19 cellular contexts compared by ENCODE assay signal in genomic region chr14:55105991-55106390, GRCh38. TPM values are rescaled to one million over a fixed set of nuclear protein-coding genes. Genes with fewer than 3 reads are reported as not detected.
DNase-seq lines count a peak whose midpoint lies in the region; ATAC-seq, FAIRE-seq and TF ChIP-seq lines count a peak whose summit lies in the region.
"Had no signal": no experiment of that assay in that cellular context is flagged by ENCODE, and none has a peak within 500 bp of the region (broad histone marks: within the 10 kb centered on the region; RNA-seq: fewer than 3 reads in every experiment).

No MANE protein-coding gene starts in this region.

- H3K4me2 ChIP-seq in SK-N-SH = no peak overlapping the region
- H3K4me2 ChIP-seq: A549 had no signal

- DNase-seq in heart left ventricle (no peak), right cardiac atrium (no peak), coronary artery (ENCODE audit: low spot score) (no peak), sigmoid colon (no peak), vagina (ENCODE audit: extremely low spot score in 2 of 2) (no peak), SK-N-SH (no peak), D721Med (ENCODE audit: insufficient read length, low spot score) (no peak)
- no peak for DNase-seq in activated CD4-positive, alpha-beta T cell treated with anti-CD3 and anti-CD28 coated beads, Interleukin-2, amount 50 U/mL, for 48 hours
- DNase-seq: activated CD4-positive, alpha-beta T cell treated with anti-CD3 and anti-CD28 coated beads, Interleukin-2, amount 10 ng/mL, durations not matched to agents 24 days and 14 days; activated T-cell treated with anti-CD3 and anti-CD28 coated beads for 4 hours; CD4-positive, alpha-beta T cell; effector memory CD8-positive, alpha-beta T cell; kidney glomerular epithelial cell; NCI-H1436; occipital lobe; small intestine had no signal

- POLR2A ChIA-PET in SK-N-SH (lab: Yijun Ruan, JAX) = no interaction called here

- CTCF ChIA-PET in SK-N-SH (lab: Yijun Ruan, JAX) = no interaction called here

- 70 to 77% (median 75%) methylated on average over 7 of the region's 7 CpGs for WGBS in heart left ventricle, 4 donors
- 72% methylated on average over 7 of the region's 7 CpGs for WGBS in right cardiac atrium
- 86 to 92% methylated on average over 7 of the region's 7 CpGs for WGBS in sigmoid colon, 2 donors
- WGBS in SK-N-SH (ENCODE audit: low lambda C conversion rate) = 97% methylated on average over 7 of the region's 7 CpGs

- peaks cover 21 to 80% (median 61%) of the 10 kb centered on the region in 12 donors for H3K4me1 ChIP-seq in heart left ventricle
- H3K4me1 ChIP-seq in right cardiac atrium (ENCODE audit: control insufficient read depth, insufficient read depth, low read length) = peaks cover 29% of the 10 kb centered on the region
- H3K4me1 ChIP-seq in sigmoid colon = peaks cover 0 to 56% (median 49%) of the 10 kb centered on the region in 4 donors
- H3K4me1 ChIP-seq in vagina = peaks cover 79% of the 10 kb centered on the region
- H3K4me1 ChIP-seq in SK-N-SH (ENCODE audit: control insufficient read depth in 1 of 2, insufficient read depth in 2 of 2, low read depth in 1 of 2, low read length in 1 of 2) = peaks cover 18 to 33% of the 10 kb centered on the region in 2 experiments

- no peak overlapping the region for H3K4me3 ChIP-seq in heart left ventricle
- no peak overlapping the region for H3K4me3 ChIP-seq in right cardiac atrium (ENCODE audit: low read length)
- no peak overlapping the region for H3K4me3 ChIP-seq in coronary artery
- H3K4me3 ChIP-seq in sigmoid colon = no peak overlapping the region
- no peak overlapping the region for H3K4me3 ChIP-seq in vagina
- H3K4me3 ChIP-seq in SK-N-SH (ENCODE audit: low read depth in 2 of 2, low read length in 1 of 2) = no peak overlapping the region
- H3K4me3 ChIP-seq: A549, cardiac muscle cell, thoracic aorta had no signal

- intact Hi-C loops in heart left ventricle (cut with DNase I) = no loop called here
- intact Hi-C loops in right cardiac atrium (cut with DNase I) = no loop called here
- intact Hi-C loops in sigmoid colon (cut with DNase I) = no loop called here
- intact Hi-C loops in vagina (cut with DNase I) = no loop called here

- no peak overlapping the region for H2AFZ ChIP-seq in SK-N-SH (ENCODE audit: low read depth)

- H3K9me3 ChIP-seq in heart left ventricle (peaks cover 0 to 6% (median 0%) of the 10 kb centered on the region in 12 donors), right cardiac atrium (ENCODE audit: control insufficient read depth, low read length) (no peaks in the 10 kb centered on the region), sigmoid colon (no peaks in the 10 kb centered on the region), vagina (no peaks in the 10 kb centered on the region), SK-N-SH (no peaks in the 10 kb centered on the region)
- H3K9me3 ChIP-seq: thoracic aorta had no signal

- TF ChIP-seq POLR2A in heart left ventricle (IDR thresholded peaks at IDR 0.05) (no peak), sigmoid colon (IDR thresholded peaks at IDR 0.05) (no peak), vagina (IDR thresholded peaks at IDR 0.05) (no peak)

- TF ChIP-seq RAD21 in SK-N-SH (IDR thresholded peaks at IDR 0.05; ENCODE audit: low read length) = no peak

- H3K27me3 ChIP-seq in heart left ventricle (no peaks in the 10 kb centered on the region), right cardiac atrium (ENCODE audit: control insufficient read depth, insufficient read depth) (no peaks in the 10 kb centered on the region), sigmoid colon (no peaks in the 10 kb centered on the region), vagina (no peaks in the 10 kb centered on the region), SK-N-SH (ENCODE audit: insufficient read depth) (no peaks in the 10 kb centered on the region)
- H3K27me3 ChIP-seq: cardiac muscle cell had no signal

- H3K36me3 ChIP-seq in heart left ventricle (no peaks in the 10 kb centered on the region), sigmoid colon (no peaks in the 10 kb centered on the region), vagina (no peaks in the 10 kb centered on the region), SK-N-SH (replicated peaks in 1 of 2; ENCODE audit: control insufficient read depth in 1 of 2, insufficient read depth in 2 of 2, low read length in 1 of 2) (no peaks in the 10 kb centered on the region)
- H3K36me3 ChIP-seq: cardiac muscle cell, thoracic aorta had no signal

- H3K27ac ChIP-seq in heart left ventricle = peak overlapping the region in 8 of 12 donors; percentile 0 to 96 (median 68)
- H3K27ac ChIP-seq in right cardiac atrium (ENCODE audit: low read length) = no peak overlapping the region
- peak overlapping the region; percentile 6 to 28 for H3K27ac ChIP-seq in coronary artery
- H3K27ac ChIP-seq in sigmoid colon = peak overlapping the region; percentile 24 to 93 (median 90)
- peak overlapping the region; percentile 98 for H3K27ac ChIP-seq in vagina
- H3K27ac ChIP-seq in SK-N-SH (ENCODE audit: low read depth in 2 of 2, low read length in 1 of 2) = no peak overlapping the region
- H3K27ac ChIP-seq: cardiac muscle cell had no signal

- no peak for TF ChIP-seq EP300 in sigmoid colon (IDR thresholded peaks at IDR 0.05)
- no peak for TF ChIP-seq EP300 in SK-N-SH (IDR thresholded peaks at IDR 0.05; ENCODE audit: borderline replicate concordance in 1 of 2, low read depth in 1 of 2, low read length in 1 of 2)

- no peak overlapping the region for H3K9ac ChIP-seq in SK-N-SH

- TF ChIP-seq CTCF in heart left ventricle (IDR thresholded peaks at IDR 0.05) (no peak), coronary artery (IDR thresholded peaks at IDR 0.05) (no peak), sigmoid colon (IDR thresholded peaks at IDR 0.05) (no peak), vagina (IDR thresholded peaks at IDR 0.05) (no peak), SK-N-SH (IDR thresholded peaks at IDR 0.05) (no peak), D721Med (IDR thresholded peaks at IDR 0.05; ENCODE audit: insufficient read depth, missing control alignments) (no peak)

- FAIRE-seq in D721Med (lab: Jason Lieb, UNC) = no peak
- FAIRE-seq: A549, small intestine had no signal

- peaks cover 29% of the 10 kb centered on the region for H3F3A ChIP-seq in SK-N-SH (replicated peaks; ENCODE audit: insufficient read depth)

- no peaks in the 10 kb centered on the region for H3K9me2 ChIP-seq in SK-N-SH

- H4K20me1 ChIP-seq in SK-N-SH (ENCODE audit: insufficient read depth) = no peaks in the 10 kb centered on the region

- no peak for ATAC-seq in heart left ventricle
- no peak for ATAC-seq in right cardiac atrium
- ATAC-seq: A549; effector memory CD8-positive, alpha-beta T cell had no signal

- H3K79me2 ChIP-seq in SK-N-SH (ENCODE audit: insufficient read depth) = no peaks in the 10 kb centered on the region

TF ChIP-seq in SK-N-SH, 30 proteins besides CTCF, POLR2A, EP300 and RAD21:
- TF ChIP-seq, protein P1, sequence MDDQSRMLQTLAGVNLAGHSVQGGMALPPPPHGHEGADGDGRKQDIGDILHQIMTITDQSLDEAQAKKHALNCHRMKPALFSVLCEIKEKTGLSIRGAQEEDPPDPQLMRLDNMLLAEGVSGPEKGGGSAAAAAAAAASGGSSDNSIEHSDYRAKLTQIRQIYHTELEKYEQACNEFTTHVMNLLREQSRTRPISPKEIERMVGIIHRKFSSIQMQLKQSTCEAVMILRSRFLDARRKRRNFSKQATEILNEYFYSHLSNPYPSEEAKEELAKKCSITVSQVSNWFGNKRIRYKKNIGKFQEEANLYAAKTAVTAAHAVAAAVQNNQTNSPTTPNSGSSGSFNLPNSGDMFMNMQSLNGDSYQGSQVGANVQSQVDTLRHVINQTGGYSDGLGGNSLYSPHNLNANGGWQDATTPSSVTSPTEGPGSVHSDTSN (IDR thresholded peaks at IDR 0.05) = no peak
- TF ChIP-seq MXI1 (IDR thresholded peaks at IDR 0.05; ENCODE audit: low read depth, low read length) (no peak), CHD2 (IDR thresholded peaks at IDR 0.05; ENCODE audit: low read length, partially characterized antibody) (no peak), FOXJ3 (CRISPR knock-in tag; IDR thresholded peaks at IDR 0.05) (no peak), RXRA (IDR thresholded peaks at IDR 0.05; ENCODE audit: borderline replicate concordance, low read depth) (no peak), SMC3 (IDR thresholded peaks at IDR 0.05; ENCODE audit: low read depth, low read length) (no peak), GATA2 (CRISPR knock-in tag; IDR thresholded peaks at IDR 0.05) (no peak)
- TF ChIP-seq, protein P2, sequence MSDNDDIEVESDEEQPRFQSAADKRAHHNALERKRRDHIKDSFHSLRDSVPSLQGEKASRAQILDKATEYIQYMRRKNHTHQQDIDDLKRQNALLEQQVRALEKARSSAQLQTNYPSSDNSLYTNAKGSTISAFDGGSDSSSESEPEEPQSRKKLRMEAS (IDR thresholded peaks at IDR 0.05; ENCODE audit: low read depth) = no peak

RNA-seq across cellular contexts. Expression of gene LGALS3, which starts 23.1 kb away (rescaled TPM):
- total RNA-seq in heart left ventricle = 100 to 1,000 TPM; 143 to 372 (median 197) TPM
- 100 to 1,000 TPM; 272 to 311 TPM for polyA plus RNA-seq in heart left ventricle
- total RNA-seq in right cardiac atrium = 100 to 1,000 TPM; 139 to 186 (median 164) TPM
- 271 TPM for polyA plus RNA-seq in right cardiac atrium
- 100 to 1,000 TPM; 235 to 249 (median 240) TPM for total RNA-seq in sigmoid colon
- polyA plus RNA-seq in sigmoid colon = 1,000 to 10,000 TPM; 1,713 to 4,129 (median 2,701) TPM
- total RNA-seq in vagina = 417 TPM
- 59.5 and 59.8 TPM in 2 replicates for polyA plus RNA-seq in SK-N-SH (2012; rRNA removed)
- 50.7 and 56.5 TPM in 2 replicates for polyA plus RNA-seq in SK-N-SH (2012; cell fraction: cytosol; rRNA removed)
- polyA plus RNA-seq in SK-N-SH (2012; cell fraction: nucleus; rRNA removed) = 51.5 and 55.5 TPM in 2 replicates

RNA-seq across cellular contexts. Expression of gene MAPK1IP1L, which starts 54.5 kb away (rescaled TPM):
- total RNA-seq in heart left ventricle = 100 to 1,000 TPM in 2 of 9 donors, 10 to 100 TPM in 7; 58.9 to 159 (median 80.1) TPM
- polyA plus RNA-seq in heart left ventricle = 10 to 100 TPM; 23.8 to 66.7 TPM
- total RNA-seq in right cardiac atrium = 10 to 100 TPM; 55.7 to 96.4 (median 68.3) TPM
- polyA plus RNA-seq in right cardiac atrium = 31.4 TPM
- total RNA-seq in sigmoid colon = 10 to 100 TPM; 30.6 to 67.1 (median 46.4) TPM
- 10 to 100 TPM; 25.2 to 40.5 (median 39.5) TPM for polyA plus RNA-seq in sigmoid colon
- 39.3 TPM for total RNA-seq in vagina
- polyA plus RNA-seq in SK-N-SH (2012; rRNA removed) = 105 and 129 TPM in 2 replicates
- polyA plus RNA-seq in SK-N-SH (2012; cell fraction: cytosol; rRNA removed) = 58.3 and 77.1 TPM in 2 replicates
- polyA plus RNA-seq in SK-N-SH (2012; cell fraction: nucleus; rRNA removed) = 74.0 and 90.8 TPM in 2 replicates

Comparison
In these comparisons a context has a peak if more than half of its experiments do, and no peak if none do; other contexts are left out.
1. H3K27ac ChIP-seq: peak in heart left ventricle (8 of 12), coronary artery (2 of 2), sigmoid colon (4 of 4) and vagina (single experiment); none in right cardiac atrium (single experiment) and SK-N-SH (0 of 2).